Comparison of ENCODE assay signal across 15 cellular contexts in genomic region chr10:974038-974784, GRCh38. TPM values are rescaled to one million over a fixed set of nuclear protein-coding genes. Genes with fewer than 3 reads are reported as not detected.
DNase-seq lines count a peak whose midpoint lies in the region; ATAC-seq and TF ChIP-seq lines count a peak whose summit lies in the region.
"Had no signal": no experiment of that assay in that cellular context is flagged by ENCODE, and none has a peak within 500 bp of the region (broad histone marks: within the 10 kb centered on the region; RNA-seq: fewer than 3 reads in every experiment).

No MANE protein-coding gene starts in this region.

- intact Hi-C loops in Right ventricle myocardium inferior (cut with DNase I), result no loop called here

- ATAC-seq in Right ventricle myocardium inferior (no peak), foreskin keratinocyte (no peak), HG02759 (IDR thresholded peaks at IDR 0.05; ENCODE audit: unreplicated experiment) (no peak), GM21717 (IDR thresholded peaks at IDR 0.05; ENCODE audit: unreplicated experiment) (no peak)
- ATAC-seq: activated CD4-positive, CD25-positive, alpha-beta regulatory T cell treated with anti-CD3 and anti-CD28 coated beads, Interleukin-2, amount 50 U/mL, for 24 hours; sciatic nerve had no signal

- no peaks in the 10 kb centered on the region for H3K9me3 ChIP-seq in cardiac muscle cell (ENCODE audit: low read depth)

- H3K4me1 ChIP-seq in cardiac muscle cell (ENCODE audit: low read depth) (peaks cover 11% of the 10 kb centered on the region), foreskin keratinocyte (no peaks in the 10 kb centered on the region)

- H3K27ac ChIP-seq in cardiac muscle cell, result peak overlapping the region; percentile 54
- H3K27ac ChIP-seq in foreskin keratinocyte, result no peak overlapping the region

- no peaks in the 10 kb centered on the region for H3K36me3 ChIP-seq in cardiac muscle cell
- H3K36me3 ChIP-seq: HAP-1 had no signal

- TF ChIP-seq CTCF in cardiac muscle cell (IDR thresholded peaks at IDR 0.05; ENCODE audit: low read depth, low read length) (no peak), foreskin keratinocyte (conservative IDR thresholded peaks at IDR 0.05) (no peak)

- H3K4me3 ChIP-seq in cardiac muscle cell, result no peak overlapping the region
- H3K4me3 ChIP-seq: HAP-1 had no signal

- H3K27me3 ChIP-seq in cardiac muscle cell, result no peaks in the 10 kb centered on the region
- peaks cover 22% of the 10 kb centered on the region for H3K27me3 ChIP-seq in foreskin keratinocyte

- DNase-seq in cardiac muscle cell (ENCODE audit: low read depth in 1 of 2, low spot score in 1 of 2), result peak in 1 of 2 donors; percentile 3
- DNase-seq in Right ventricle myocardium inferior (ENCODE audit: missing footprints), result no peak
- DNase-seq in NCI-H774 (lab: John Stamatoyannopoulos, UW), result peak; percentile 93
- peak; percentile 70 for DNase-seq in kidney glomerular epithelial cell (lab: John Stamatoyannopoulos, UW)
- no peak for DNase-seq in foreskin keratinocyte
- no peak for DNase-seq in activated CD4-positive, CD25-positive, alpha-beta regulatory T cell (lab: John Stamatoyannopoulos, UW)
- DNase-seq: activated T-cell treated with anti-CD3 and anti-CD28 coated beads, Interleukin-2, amount 50 U/mL, for 24 hours; GF-D8; Right ventricle myocardium superior had no signal

RNA-seq across cellular contexts. Expression of gene GTPBP4, which starts 14.0 kb away (rescaled TPM):
- 34.4 and 49.7 TPM in 2 replicates for total RNA-seq in cardiac muscle cell
- 42.1 and 51.2 TPM in 2 replicates for polyA plus RNA-seq in cardiac muscle cell
- 29.3 TPM for total RNA-seq in Right ventricle myocardium inferior
- 66.9 and 69.1 TPM in 2 replicates for total RNA-seq in foreskin keratinocyte
- polyA plus RNA-seq in foreskin keratinocyte, result 55.0 and 58.6 TPM in 2 replicates

RNA-seq across cellular contexts. Expression of gene LARP4B, which starts 42.7 kb away (rescaled TPM):
- total RNA-seq in cardiac muscle cell, result 35.3 and 36.2 TPM in 2 replicates
- 23.4 and 43.2 TPM in 2 replicates for polyA plus RNA-seq in cardiac muscle cell
- total RNA-seq in Right ventricle myocardium inferior, result 58.9 TPM
- 44.3 and 46.9 TPM in 2 replicates for total RNA-seq in foreskin keratinocyte
- 12.6 and 14.5 TPM in 2 replicates for polyA plus RNA-seq in foreskin keratinocyte

RNA-seq across cellular contexts. Expression of gene IDI2, which starts 51.4 kb away (rescaled TPM):
- total RNA-seq in cardiac muscle cell (not detected in 2 replicates), Right ventricle myocardium inferior (0.30 TPM), foreskin keratinocyte (not detected in 2 replicates)
- polyA plus RNA-seq in cardiac muscle cell (0.20 TPM in 1 of 2 replicates, not detected in the other), foreskin keratinocyte (not detected in 2 replicates)
- total RNA-seq: endothelial cell of umbilical vein, sciatic nerve had no signal
- polyA plus RNA-seq: endothelial cell of umbilical vein had no signal

Comparison
In these comparisons a context has a peak if more than half of its experiments do, and no peak if none do; other contexts are left out.
1. DNase-seq: peak in NCI-H774 (single experiment) and kidney glomerular epithelial cell (single experiment); none in Right ventricle myocardium inferior (single experiment), foreskin keratinocyte (0 of 2) and activated CD4-positive, CD25-positive, alpha-beta regulatory T cell (0 of 4).